ENCODE assay signal across 20 cellular contexts in the genomic region with DNA sequence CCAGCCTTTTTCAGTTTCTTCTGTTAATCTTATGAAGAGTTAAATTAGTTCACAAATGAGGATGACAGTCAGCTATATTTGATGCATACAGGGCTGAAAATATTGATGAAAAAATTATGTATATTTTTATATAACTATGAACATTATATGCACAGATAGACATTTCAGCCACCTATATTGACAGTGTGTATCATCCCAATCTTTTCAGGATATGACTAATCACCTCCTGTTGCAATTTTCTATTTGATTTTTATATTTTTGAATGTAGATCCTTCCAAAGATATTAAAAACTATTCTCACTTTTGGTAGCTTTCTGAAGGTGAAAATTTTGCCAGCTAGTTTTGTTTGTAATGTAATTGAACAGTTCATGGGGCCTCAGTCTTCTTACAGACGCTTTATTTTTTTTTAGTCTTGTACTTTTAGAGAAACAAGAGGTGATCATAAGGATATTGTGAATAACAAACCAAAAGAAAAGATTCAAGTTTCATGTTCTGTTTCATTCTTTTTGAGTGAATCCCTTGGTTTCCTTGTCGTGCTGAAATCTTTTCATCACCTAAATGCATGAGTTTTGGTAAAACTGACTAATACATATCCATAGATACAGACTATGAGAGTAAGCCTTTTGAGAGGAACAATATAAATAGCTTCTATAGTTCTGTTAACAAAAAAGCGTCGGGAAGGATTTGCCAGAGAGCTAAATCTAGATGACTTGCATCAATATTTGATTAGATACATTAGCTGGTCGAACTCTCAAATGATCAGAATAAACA.
DNase-seq lines count a peak whose midpoint lies in the region; ATAC-seq lines count a peak whose summit lies in the region.
"Had no signal": no experiment of that assay in that cellular context is flagged by ENCODE, and none has a peak within 500 bp of the region (broad histone marks: within the 10 kb centered on the region; RNA-seq: fewer than 3 reads in every experiment).

No MANE protein-coding gene starts in this region.

- H3K4me1 Mint-ChIP-seq in activated T-cell treated with anti-CD3 and anti-CD28 coated beads, Interleukin-2, amount 50 U/mL, for 24 hours (ENCODE audit: low read depth), result peaks cover 72% of the 10 kb centered on the region
- peaks cover 69 to 78% (median 73%) of the 10 kb centered on the region in 3 donors for H3K4me1 Mint-ChIP-seq in T-cell
- peaks cover 46% of the 10 kb centered on the region for H3K4me1 Mint-ChIP-seq in activated naive CD8-positive, alpha-beta T cell treated with anti-CD3 and anti-CD28 coated beads, Interleukin-2, amount 10 ng/mL, durations not matched to agents 7 days and 5 days

- POLR2A ChIA-PET in T-cell (lab: Charles Lee), result interaction anchor here (0.6 kb wide), 3 partner anchors 9 to 251 kb away, joined by 3 to 6 read pairs (median 3); no protein-coding TSS in a partner anchor
- POLR2A ChIA-PET in activated naive CD8-positive, alpha-beta T cell treated with anti-CD3 and anti-CD28 coated beads, Interleukin-2, amount 10 ng/mL, durations not matched to agents 7 days and 5 days (lab: Charles Lee), result no interaction called here

- peak overlapping the region; percentile 60 for H3K4me3 Mint-ChIP-seq in activated T-cell treated with anti-CD3 and anti-CD28 coated beads, Interleukin-2, amount 50 U/mL, for 24 hours
- H3K4me3 Mint-ChIP-seq in T-cell, result peak overlapping the region; percentile 57 to 76 (median 70)
- peak overlapping the region; percentile 17 for H3K4me3 Mint-ChIP-seq in activated naive CD8-positive, alpha-beta T cell treated with anti-CD3 and anti-CD28 coated beads, Interleukin-2, amount 10 ng/mL, durations not matched to agents 7 days and 5 days
- H3K4me3 Mint-ChIP-seq: HFFc6 had no signal

- DNase-seq in activated T-cell treated with anti-CD3 and anti-CD28 coated beads, Interleukin-2, amount 50 U/mL, for 24 hours, result no peak
- no peak for DNase-seq in activated T-cell treated with anti-CD3 and anti-CD28 coated beads, Interleukin-2, amount 50 U/mL, for 48 hours
- DNase-seq in T-cell (no peak), NCI-H345 treated with DMSO at 0.1 percent for 48 hours (lab: John Stamatoyannopoulos, UW; ENCODE audit: unreplicated experiment) (no peak), DMS153 (lab: John Stamatoyannopoulos, UW) (no peak)
- DNase-seq in activated naive CD8-positive, alpha-beta T cell treated with anti-CD3 and anti-CD28 coated beads, Interleukin-2, amount 10 ng/mL, durations not matched to agents 7 days and 5 days, result no peak
- no peak for DNase-seq in stimulated activated naive CD8-positive, alpha-beta T cell treated with anti-CD3 and anti-CD28 coated beads, Interleukin-15, Interleukin-2, amounts not matched to agents 100 U/mL and 50 U/mL, for 24 hours
- DNase-seq in stimulated activated CD4-positive, alpha-beta T cell treated with anti-CD3 and anti-CD28 coated beads, Interleukin-4, amount 100 ng/mL, for 4 hours, result no peak
- DNase-seq: activated effector memory CD4-positive, alpha-beta T cell treated with anti-CD3 and anti-CD28 coated beads, Interleukin-2, amount 50 U/mL, for 16 hours; effector CD8-positive, alpha-beta T cell; esophagus squamous epithelium; HFFc6; IMR-90; kidney; MG63; NCI-H748 treated with DMSO at 0.1 percent for 48 hours; SHP77; stimulated activated CD4-positive, alpha-beta T cell treated with anti-CD3 and anti-CD28 coated beads, Interleukin-4, amount 100 ng/mL, for 1 hour; SW 1271 had no signal

- H3K27me3 Mint-ChIP-seq in activated T-cell treated with anti-CD3 and anti-CD28 coated beads, Interleukin-2, amount 50 U/mL, for 24 hours, result no peaks in the 10 kb centered on the region
- no peaks in the 10 kb centered on the region for H3K27me3 Mint-ChIP-seq in T-cell
- H3K27me3 Mint-ChIP-seq in activated naive CD8-positive, alpha-beta T cell treated with anti-CD3 and anti-CD28 coated beads, Interleukin-2, amount 10 ng/mL, durations not matched to agents 7 days and 5 days, result no peaks in the 10 kb centered on the region

- peak in 1 of 4 experiments; percentile 26 for ATAC-seq in T-cell (replicated peaks in 1 of 4)
- ATAC-seq in activated naive CD8-positive, alpha-beta T cell treated with anti-CD3 and anti-CD28 coated beads, Interleukin-2, amount 10 ng/mL, durations not matched to agents 7 days and 5 days (ENCODE audit: low read depth), result no peak
- ATAC-seq in stimulated activated naive CD8-positive, alpha-beta T cell treated with anti-CD3 and anti-CD28 coated beads, Interleukin-15, Interleukin-2, amounts not matched to agents 100 U/mL and 50 U/mL, for 24 hours, result peak; percentile 10
- ATAC-seq: gastroesophageal sphincter had no signal

- H3K9me3 Mint-ChIP-seq in activated T-cell treated with anti-CD3 and anti-CD28 coated beads, Interleukin-2, amount 50 U/mL, for 24 hours, result no peaks in the 10 kb centered on the region
- no peaks in the 10 kb centered on the region for H3K9me3 Mint-ChIP-seq in T-cell
- peaks cover 3% of the 10 kb centered on the region for H3K9me3 Mint-ChIP-seq in activated naive CD8-positive, alpha-beta T cell treated with anti-CD3 and anti-CD28 coated beads, Interleukin-2, amount 10 ng/mL, durations not matched to agents 7 days and 5 days
- H3K9me3 Mint-ChIP-seq: HFFc6 had no signal

- peak overlapping the region; percentile 93 for H3K27ac Mint-ChIP-seq in activated T-cell treated with anti-CD3 and anti-CD28 coated beads, Interleukin-2, amount 50 U/mL, for 24 hours
- peak overlapping the region; percentile 93 to 96 for H3K27ac Mint-ChIP-seq in T-cell
- H3K27ac Mint-ChIP-seq in activated naive CD8-positive, alpha-beta T cell treated with anti-CD3 and anti-CD28 coated beads, Interleukin-2, amount 10 ng/mL, durations not matched to agents 7 days and 5 days, result peak overlapping the region; percentile 53
- H3K27ac Mint-ChIP-seq: HFFc6 had no signal

- peaks cover 16% of the 10 kb centered on the region for H3K36me3 Mint-ChIP-seq in activated T-cell treated with anti-CD3 and anti-CD28 coated beads, Interleukin-2, amount 50 U/mL, for 24 hours (ENCODE audit: low read depth)
- peaks cover 26% of the 10 kb centered on the region for H3K36me3 Mint-ChIP-seq in T-cell
- peaks cover 29% of the 10 kb centered on the region for H3K36me3 Mint-ChIP-seq in activated naive CD8-positive, alpha-beta T cell treated with anti-CD3 and anti-CD28 coated beads, Interleukin-2, amount 10 ng/mL, durations not matched to agents 7 days and 5 days

- CTCF ChIA-PET in T-cell (lab: Charles Lee), result interaction anchor here (0.5 to 3.0 kb wide), 11 partner anchors 9 to 142 kb away, joined by 3 to 18 read pairs (median 4); no protein-coding TSS in a partner anchor

Comparison
In these comparisons a context has a peak if more than half of its experiments do, and no peak if none do; other contexts are left out.
1. H3K4me3 Mint-ChIP-seq: peak in every context shown above with its lines; median percentile 70 in T-cell; 60 in activated T-cell treated with anti-CD3 and anti-CD28 coated beads, Interleukin-2, amount 50 U/mL, for 24 hours; 17 in activated naive CD8-positive, alpha-beta T cell treated with anti-CD3 and anti-CD28 coated beads, Interleukin-2, amount 10 ng/mL, durations not matched to agents 7 days and 5 days.